16 cellular contexts compared by ENCODE assay signal in the genomic region with DNA sequence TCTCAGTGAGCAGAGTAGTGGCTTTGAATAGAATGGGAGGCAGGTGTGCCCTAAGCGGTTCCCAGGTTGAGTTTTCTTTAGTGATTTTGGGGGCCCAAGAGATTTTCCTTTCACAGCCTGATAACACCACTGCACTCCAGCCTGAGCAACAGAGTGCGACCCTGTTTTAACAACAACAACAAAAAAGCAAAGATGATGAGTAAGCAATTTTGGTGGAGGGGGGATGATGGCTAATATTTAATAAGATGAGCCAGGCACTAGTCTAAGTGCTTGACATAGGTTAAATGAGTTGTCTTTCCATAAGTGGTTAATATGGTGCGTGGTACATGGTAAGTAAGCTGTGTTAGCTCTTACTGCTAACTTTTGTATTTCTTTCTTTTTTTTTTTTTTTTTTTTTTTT. TPM values are rescaled to one million over a fixed set of nuclear protein-coding genes. Genes with fewer than 3 reads are reported as not detected.
A peak's percentile ranks its signal among the peaks of the same experiment; 100 is the strongest.
DNase-seq lines count a peak whose midpoint lies in the region; ATAC-seq and TF ChIP-seq lines count a peak whose summit lies in the region.
"Had no signal": no experiment of that assay in that cellular context is flagged by ENCODE, and none has a peak within 500 bp of the region (broad histone marks: within the 10 kb centered on the region; RNA-seq: fewer than 3 reads in every experiment).

No MANE protein-coding gene starts in this region.

- H4K91ac ChIP-seq in H9 (ENCODE audit: insufficient read length, low read depth, low read length), result no peak overlapping the region

- peaks cover 9% of the 10 kb centered on the region for H3K23me2 ChIP-seq in H9 (ENCODE audit: insufficient read length, low read depth, low read length, poor library complexity, severe bottlenecking)

- H3K9ac ChIP-seq in H9 (ENCODE audit: extremely low read depth, insufficient read length, low read length) (no peak overlapping the region), neural cell (ENCODE audit: low read length) (no peak overlapping the region)

- no peak overlapping the region for H2AK5ac ChIP-seq in H9 (ENCODE audit: insufficient read length, low read length)

- intact Hi-C loops in CD4-positive, alpha-beta T cell (cut with DNase I, micrococcal nuclease), result no loop called here

- H3K4me1 Mint-ChIP-seq in CD4-positive, alpha-beta T cell (ENCODE audit: low read depth), result peaks cover 26% of the 10 kb centered on the region
- H3K4me1 Mint-ChIP-seq in H9 (peaks cover 18 to 21% of the 10 kb centered on the region in 2 experiments), brain (peaks cover 47% of the 10 kb centered on the region)

- H3K56ac ChIP-seq in H9 (ENCODE audit: insufficient read length, low read depth, low read length), result no peak overlapping the region

- TF ChIP-seq RAD21 in neural cell (conservative IDR thresholded peaks at IDR 0.05), result no peak

- H2BK12ac ChIP-seq in H9 (ENCODE audit: insufficient read length, low read depth, low read length), result no peak overlapping the region

- no peaks in the 10 kb centered on the region for H3F3A ChIP-seq in neural cell (ENCODE audit: insufficient read depth, low read length, poor library complexity, severe bottlenecking)

- DNase-seq in CD4-positive, alpha-beta T cell, result no peak
- no peak for DNase-seq in H9
- DNase-seq in NCI-H146 (lab: John Stamatoyannopoulos, UW), result no peak
- DNase-seq in COLO829 (ENCODE audit: low spot score), result no peak
- DNase-seq: activated naive CD4-positive, alpha-beta T cell treated with anti-CD3 and anti-CD28 coated beads for 36 hours; Kasumi-1; kidney; NCI-H187 treated with DMSO at 0.1 percent for 48 hours; NCI-H69; stimulated activated CD4-positive, alpha-beta T cell treated with anti-CD3 and anti-CD28 coated beads, Interleukin-4, amount 100 ng/mL, for 1 hour had no signal

- H3K79me1 ChIP-seq in H9 (ENCODE audit: insufficient read depth, low read depth, low read length, poor library complexity, severe bottlenecking), result peaks cover 3% of the 10 kb centered on the region

- H4K20me1 ChIP-seq in H9 (ENCODE audit: control insufficient read depth, insufficient read depth, insufficient read length) (no peaks in the 10 kb centered on the region), neural cell (ENCODE audit: insufficient read depth) (no peaks in the 10 kb centered on the region)

- no peak overlapping the region for H4K5ac ChIP-seq in H9 (ENCODE audit: insufficient read length, low read depth, low read length)

- H3K9me3 ChIP-seq in CD4-positive, alpha-beta T cell (ENCODE audit: control insufficient read depth, low read length), result no peaks in the 10 kb centered on the region
- H3K9me3 ChIP-seq in H9 (ENCODE audit: control insufficient read depth, low read depth, low read length) (no peaks in the 10 kb centered on the region), neural cell (ENCODE audit: low read length) (no peaks in the 10 kb centered on the region)
- H3K9me3 ChIP-seq: uterus had no signal

- H3K9me3 Mint-ChIP-seq in CD4-positive, alpha-beta T cell, result no peaks in the 10 kb centered on the region
- H3K9me3 Mint-ChIP-seq in H9 (no peaks in the 10 kb centered on the region), brain (no peaks in the 10 kb centered on the region)
- H3K9me3 Mint-ChIP-seq: activated naive CD4-positive, alpha-beta T cell treated with anti-CD3 and anti-CD28 coated beads for 36 hours had no signal

- POLR2A ChIA-PET in CD4-positive, alpha-beta T cell (lab: Charles Lee), result no interaction called here

- H3K4me2 ChIP-seq in H9 (ENCODE audit: insufficient read depth, insufficient read length, low read length) (peak overlapping the region; percentile 73), neural cell (ENCODE audit: low read length) (no peak overlapping the region)

- no peak overlapping the region for H2AFZ ChIP-seq in H9 (ENCODE audit: low read length)
- H2AFZ ChIP-seq in neural cell (ENCODE audit: low read depth, low read length), result no peak overlapping the region

- H3K9me2 ChIP-seq in neural cell (ENCODE audit: insufficient read depth, low read length), result no peaks in the 10 kb centered on the region

- H2BK15ac ChIP-seq in H9 (ENCODE audit: low read depth, low read length), result no peak overlapping the region

- no peaks in the 10 kb centered on the region for H3K27me3 Mint-ChIP-seq in CD4-positive, alpha-beta T cell
- H3K27me3 Mint-ChIP-seq in H9 (ENCODE audit: low read depth) (peaks cover 11% of the 10 kb centered on the region), brain (peaks cover 4% of the 10 kb centered on the region)

- H3K27me3 ChIP-seq in CD4-positive, alpha-beta T cell (ENCODE audit: control insufficient read depth, insufficient read depth, low read length), result no peaks in the 10 kb centered on the region
- H3K27me3 ChIP-seq in H9 (ENCODE audit: insufficient read depth, low read length), result no peaks in the 10 kb centered on the region; the same call in 1 of the 2 replicates
- H3K27me3 ChIP-seq in neural cell (ENCODE audit: insufficient read depth, low read depth, low read length), result no peaks in the 10 kb centered on the region
- H3K27me3 ChIP-seq: cardiac muscle cell, uterus had no signal

- H2BK5ac ChIP-seq in H9 (ENCODE audit: insufficient read length, low read length), result no peak overlapping the region

- no peak overlapping the region for H4K8ac ChIP-seq in H9 (replicated peaks; ENCODE audit: insufficient read length, low read depth, low read length)

- WGBS in H9 (ENCODE audit: extremely low coverage, insufficient read length, low lambda C conversion rate), result no CpG with 5 or more reads among the region's 3 CpGs

- peak overlapping the region; percentile 84 for H3K27ac Mint-ChIP-seq in CD4-positive, alpha-beta T cell
- H3K27ac Mint-ChIP-seq in H9 (no peak overlapping the region; a peak in 1 of 7 replicates), brain (peak overlapping the region; percentile 5 to 98 (median 72))
- H3K27ac Mint-ChIP-seq: activated naive CD4-positive, alpha-beta T cell treated with anti-CD3 and anti-CD28 coated beads for 36 hours had no signal

- no peak overlapping the region for H3K27ac ChIP-seq in CD4-positive, alpha-beta T cell (ENCODE audit: low read depth, low read length)
- no peak overlapping the region for H3K27ac ChIP-seq in H9 (ENCODE audit: insufficient read length, low read depth, low read length)
- H3K27ac ChIP-seq in neural cell (ENCODE audit: low read length), result no peak overlapping the region
- H3K27ac ChIP-seq: cardiac muscle cell, HL-60 had no signal

- H3K36me3 Mint-ChIP-seq in CD4-positive, alpha-beta T cell (ENCODE audit: low read depth), result peaks cover 20% of the 10 kb centered on the region
- peaks cover 6 to 19% (median 9%) of the 10 kb centered on the region in 3 experiments for H3K36me3 Mint-ChIP-seq in H9 (ENCODE audit: insufficient read depth in 1 of 3, low read depth in 3 of 3)
- peaks cover 20% of the 10 kb centered on the region for H3K36me3 Mint-ChIP-seq in brain

- H2BK20ac ChIP-seq in H9 (ENCODE audit: low read depth, low read length, poor library complexity, severe bottlenecking), result no peak overlapping the region

- no peak for TF ChIP-seq CTCF in CD4-positive, alpha-beta T cell (IDR thresholded peaks at IDR 0.05)
- TF ChIP-seq CTCF in H9 (conservative IDR thresholded peaks at IDR 0.05), result no peak
- no peak for TF ChIP-seq CTCF in brain (conservative IDR thresholded peaks at IDR 0.05)
- no peak for TF ChIP-seq CTCF in neural cell (IDR thresholded peaks at IDR 0.05; ENCODE audit: poor library complexity, severe bottlenecking)

- H3K23ac ChIP-seq in H9 (ENCODE audit: insufficient read length, low read depth, low read length), result no peak overlapping the region

- no peak overlapping the region for H3T11ph ChIP-seq in H9 (ENCODE audit: low read length)

- H3K4me3 Mint-ChIP-seq in CD4-positive, alpha-beta T cell, result peak overlapping the region; percentile 97
- H3K4me3 Mint-ChIP-seq in H9, result peak overlapping the region; percentile 94 to 96; a peak in 4 of 5 replicates
- peak overlapping the region; percentile 93 to 99 (median 97) for H3K4me3 Mint-ChIP-seq in brain
- H3K4me3 Mint-ChIP-seq: activated naive CD4-positive, alpha-beta T cell treated with anti-CD3 and anti-CD28 coated beads for 36 hours had no signal

- ATAC-seq in CD4-positive, alpha-beta T cell (ENCODE audit: poor library complexity), result no peak
- no peak for ATAC-seq in GM21737 (IDR thresholded peaks at IDR 0.05; ENCODE audit: unreplicated experiment)

- CTCF ChIA-PET in CD4-positive, alpha-beta T cell (lab: Charles Lee), result interaction anchor here (1.2 kb wide), 1 partner anchor 15 kb away, joined by 3 read pairs; no protein-coding TSS in a partner anchor

- peak overlapping the region; percentile 74 for H3K4me3 ChIP-seq in neural cell (ENCODE audit: low read length)

- H3K4me1 ChIP-seq in H9 (ENCODE audit: insufficient read depth, low read length), result no peaks in the 10 kb centered on the region; the same call in 1 of the 2 replicates
- H3K4me1 ChIP-seq: uterus had no signal

- no peak overlapping the region for H3K18ac ChIP-seq in H9 (ENCODE audit: insufficient read length, low read depth, low read length)

- H3K14ac ChIP-seq in H9 (ENCODE audit: insufficient read depth, low read length), result no peak overlapping the region

- no peak overlapping the region for H2BK120ac ChIP-seq in H9 (ENCODE audit: low read depth, low read length, poor library complexity, severe bottlenecking)

- peaks cover 7% of the 10 kb centered on the region; the same call in 1 of the 2 replicates for H3K79me2 ChIP-seq in H9 (ENCODE audit: insufficient read depth, low read length)
- H3K79me2 ChIP-seq in neural cell (replicated peaks; ENCODE audit: insufficient read depth, low read length), result peaks cover 29% of the 10 kb centered on the region

- no peak for TF ChIP-seq EP300 in neural cell (conservative IDR thresholded peaks at IDR 0.05; ENCODE audit: poor library complexity, severe bottlenecking)

- no peak overlapping the region for H3K4ac ChIP-seq in H9 (ENCODE audit: low read depth, low read length)

- no peaks in the 10 kb centered on the region for H3K36me3 ChIP-seq in neural cell (ENCODE audit: insufficient read depth, low read length)
- H3K36me3 ChIP-seq: uterus had no signal

RNA-seq across cellular contexts. Expression of a gene that starts 2.0 kb away (rescaled TPM):
- 10 to 100 TPM; 19.9 to 20.8 TPM for total RNA-seq in CD4-positive, alpha-beta T cell
- total RNA-seq in H9 (2021), result 49.2 and 49.9 TPM in 2 replicates
- 96.5 TPM for polyA plus RNA-seq in brain (ENCODE audit: insufficient read depth, low read depth, low replicate concordance)
- polyA plus RNA-seq in neural cell, result 33.1 and 44.7 TPM in 2 replicates
- polyA minus RNA-seq in neural cell, result 20.8 and 30.2 TPM in 2 replicates

RNA-seq across cellular contexts. Expression of a gene that starts 25.9 kb away (rescaled TPM):
- 1 to 10 TPM; 2.0 to 2.7 TPM for total RNA-seq in CD4-positive, alpha-beta T cell
- 9.1 and 10.4 TPM in 2 replicates for total RNA-seq in H9 (2021)
- polyA plus RNA-seq in brain (ENCODE audit: insufficient read depth, low read depth, low replicate concordance) (2.6 TPM), neural cell (0.22 and 0.26 TPM in 2 replicates)
- polyA minus RNA-seq in neural cell, result 0.35 and 1.7 TPM in 2 replicates

RNA-seq across cellular contexts. Expression of a gene that starts 29.1 kb away (rescaled TPM):
- total RNA-seq in CD4-positive, alpha-beta T cell, result 10 to 100 TPM; 46.2 to 49.6 TPM
- 60.3 and 60.9 TPM in 2 replicates for total RNA-seq in H9 (2021)
- 37.9 TPM for polyA plus RNA-seq in brain (ENCODE audit: insufficient read depth, low read depth, low replicate concordance)
- polyA plus RNA-seq in neural cell, result 91.7 and 107 TPM in 2 replicates
- 36.5 and 44.3 TPM in 2 replicates for polyA minus RNA-seq in neural cell

RNA-seq across cellular contexts. Expression of a gene that starts 38.1 kb away (rescaled TPM):
- not detected for total RNA-seq in CD4-positive, alpha-beta T cell
- 0.31 and 0.44 TPM in 2 replicates for total RNA-seq in H9 (2021)
- polyA plus RNA-seq in brain (ENCODE audit: insufficient read depth, low read depth, low replicate concordance) (4.2 TPM), neural cell (not detected in 2 replicates)
- polyA minus RNA-seq in neural cell, result 0.23 TPM in 1 of 2 replicates, not detected in the other
- total RNA-seq: activated naive CD4-positive, alpha-beta T cell treated with anti-CD3 and anti-CD28 coated beads for 36 hours had no signal

Comparison
In these comparisons a context has a peak if more than half of its experiments do, and no peak if none do; other contexts are left out.
1. H3K27ac Mint-ChIP-seq: peak in CD4-positive, alpha-beta T cell (single experiment) and brain (5 of 5); none in H9 (0 of 3).
2. Peak in every context shown above with its lines, with median percentiles within 50 percentile points of each other: H3K4me3 Mint-ChIP-seq.